In the genomic region with DNA sequence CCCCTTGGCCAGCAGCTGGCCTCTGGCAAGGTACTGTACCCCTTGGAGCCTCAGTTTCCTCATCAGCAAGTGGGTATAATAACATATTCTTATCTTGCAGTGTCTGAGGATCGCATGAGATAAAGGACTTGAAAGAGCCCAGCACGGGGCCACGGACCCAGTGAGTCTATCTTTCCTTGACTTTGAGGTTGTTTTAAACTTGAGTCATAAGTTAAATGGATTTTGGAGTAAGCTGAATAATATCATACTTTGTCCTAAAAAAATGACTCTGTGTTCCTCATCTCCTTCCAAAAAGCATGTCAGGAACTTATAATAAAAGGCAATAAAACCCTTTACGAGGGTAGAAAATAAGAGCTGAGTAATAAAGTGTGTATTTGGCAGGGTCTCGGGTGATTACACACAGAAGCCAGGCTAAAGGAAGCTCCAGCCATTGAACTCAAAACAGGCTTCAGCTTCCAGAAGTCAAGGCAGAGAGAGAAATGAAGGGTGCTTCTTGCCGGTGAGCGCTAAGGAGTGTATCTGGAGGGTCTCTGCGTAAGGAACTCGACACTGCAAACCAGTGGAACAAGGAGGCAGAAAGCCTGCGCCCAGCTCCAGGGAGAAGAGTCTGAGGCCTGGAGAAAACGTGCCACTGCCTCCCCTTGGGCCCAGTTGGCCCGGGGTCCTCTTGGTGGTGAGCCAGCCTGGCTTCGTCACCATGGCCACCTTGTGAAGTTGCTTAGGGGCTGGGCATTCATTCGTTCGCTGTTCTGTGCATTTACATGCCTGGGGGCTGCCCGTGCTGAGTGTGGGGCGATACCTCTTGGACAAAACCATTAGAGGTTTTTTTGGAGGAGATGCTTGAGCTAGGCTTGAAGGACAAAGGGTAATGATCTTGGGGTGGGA, we compare ENCODE assay signal across 2 cellular contexts.
TF ChIP-seq lines count a peak whose summit lies in the region.

No MANE protein-coding gene starts in this region.

TF ChIP-seq in HepG2, 621 proteins besides CTCF, POLR2A, EP300 and RAD21 (continued from another document):
- TF ChIP-seq E2F2 (CRISPR knock-in tag; IDR thresholded peaks at IDR 0.05; ENCODE audit: borderline replicate concordance) = no peak
- TF ChIP-seq NFKB2 (CRISPR knock-in tag; IDR thresholded peaks at IDR 0.05; ENCODE audit: borderline replicate concordance) = no peak
- TF ChIP-seq PHF20 (CRISPR knock-in tag; IDR thresholded peaks at IDR 0.05) = no peak
- no peak for TF ChIP-seq ATF7 (IDR thresholded peaks at IDR 0.05)
- TF ChIP-seq ATF7 (CRISPR knock-in tag; IDR thresholded peaks at IDR 0.05) = no peak
- TF ChIP-seq SNAPC4 (CRISPR knock-in tag; IDR thresholded peaks at IDR 0.05) = no peak
- TF ChIP-seq MTA1 (CRISPR knock-in tag; IDR thresholded peaks at IDR 0.05; ENCODE audit: borderline replicate concordance) = no peak
- no peak for TF ChIP-seq ZSCAN12 (CRISPR knock-in tag; IDR thresholded peaks at IDR 0.05)
- TF ChIP-seq POLR2AphosphoS5 (IDR thresholded peaks at IDR 0.05; ENCODE audit: low read depth, low read length) = no peak
- TF ChIP-seq RAD51 (IDR thresholded peaks at IDR 0.05; ENCODE audit: borderline replicate concordance) = no peak

TF ChIP-seq in WTC11, 78 proteins besides CTCF, POLR2A, EP300 and RAD21 (continued from another document):
- TF ChIP-seq ZNF532 (CRISPR knock-in tag; IDR thresholded peaks at IDR 0.05; ENCODE audit: borderline replicate concordance) (no peak), RORB (CRISPR knock-in tag; IDR thresholded peaks at IDR 0.05) (no peak), NR2C2 (CRISPR knock-in tag; IDR thresholded peaks at IDR 0.05) (no peak), ZBTB43 (CRISPR knock-in tag; IDR thresholded peaks at IDR 0.05) (no peak), ATF2 (CRISPR knock-in tag; IDR thresholded peaks at IDR 0.05; ENCODE audit: borderline replicate concordance, low read depth) (no peak), ZNF425 (CRISPR knock-in tag; conservative IDR thresholded peaks at IDR 0.05) (no peak), SOX15 (CRISPR knock-in tag; IDR thresholded peaks at IDR 0.05) (no peak), SMAD4 (CRISPR knock-in tag; IDR thresholded peaks at IDR 0.05) (no peak), ARID4B (CRISPR knock-in tag; IDR thresholded peaks at IDR 0.05; ENCODE audit: borderline replicate concordance) (no peak), AR (CRISPR knock-in tag; IDR thresholded peaks at IDR 0.05) (no peak), HMGA2 (CRISPR knock-in tag; IDR thresholded peaks at IDR 0.05) (no peak)
- TF ChIP-seq, protein P1, sequence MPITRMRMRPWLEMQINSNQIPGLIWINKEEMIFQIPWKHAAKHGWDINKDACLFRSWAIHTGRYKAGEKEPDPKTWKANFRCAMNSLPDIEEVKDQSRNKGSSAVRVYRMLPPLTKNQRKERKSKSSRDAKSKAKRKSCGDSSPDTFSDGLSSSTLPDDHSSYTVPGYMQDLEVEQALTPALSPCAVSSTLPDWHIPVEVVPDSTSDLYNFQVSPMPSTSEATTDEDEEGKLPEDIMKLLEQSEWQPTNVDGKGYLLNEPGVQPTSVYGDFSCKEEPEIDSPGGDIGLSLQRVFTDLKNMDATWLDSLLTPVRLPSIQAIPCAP (CRISPR knock-in tag; IDR thresholded peaks at IDR 0.05) = no peak
TF ChIP-seq in WTC11: peak in this region for 0.
